8 cellular contexts compared by ENCODE assay signal in the genomic region with DNA sequence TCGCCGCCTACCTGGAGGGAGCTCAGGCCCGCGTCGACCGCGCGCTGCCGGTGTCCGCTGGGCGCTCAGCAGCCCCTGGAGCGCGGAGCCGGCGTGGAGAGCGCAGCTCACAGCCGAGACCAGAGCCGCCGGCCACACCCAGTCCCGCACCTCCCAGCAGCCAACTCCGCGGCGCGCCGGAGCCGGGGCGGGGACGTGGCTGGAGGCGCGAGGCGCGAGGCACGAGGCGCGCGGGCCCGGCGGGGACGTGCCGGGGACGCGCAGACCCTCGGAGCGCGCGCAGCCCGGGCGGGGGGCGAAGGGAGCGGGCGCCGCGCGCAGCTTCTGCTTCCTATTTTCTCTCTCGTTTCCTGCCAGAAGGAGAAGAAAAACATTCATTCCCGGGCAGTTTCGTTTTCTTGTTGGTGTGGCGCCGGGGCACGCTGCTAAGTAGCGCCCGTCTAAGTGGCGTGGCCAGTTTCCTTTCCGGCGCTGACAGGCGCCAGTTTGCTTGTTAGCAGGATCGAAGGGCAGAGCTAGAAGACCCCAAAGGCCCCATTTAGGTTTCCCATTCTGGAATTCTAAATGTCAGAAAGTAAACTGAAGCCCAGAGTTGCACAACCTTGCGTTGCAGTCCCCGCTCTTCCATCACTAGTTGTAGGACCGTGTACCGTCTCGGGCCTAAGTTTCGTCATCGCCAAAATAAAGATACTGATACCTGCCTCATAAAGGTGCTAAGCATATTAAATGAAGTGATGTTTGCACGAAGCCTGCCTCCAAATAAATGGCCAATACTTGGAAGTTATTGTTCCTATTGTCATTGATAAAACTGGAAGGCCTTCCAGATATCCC. TPM values are rescaled to one million over a fixed set of nuclear protein-coding genes. Genes with fewer than 3 reads are reported as not detected.
DNase-seq lines count a peak whose midpoint lies in the region; ATAC-seq, FAIRE-seq and TF ChIP-seq lines count a peak whose summit lies in the region.

A gene (minus strand): TSS at position 136 of the 831 bp plus-strand sequence. CDS start 25,270 bp downstream, outside the sequence.

- TF ChIP-seq CTCF in GM12878 (IDR thresholded peaks at IDR 0.05 in 2 of 3, conservative IDR thresholded peaks at IDR 0.05 in 1 of 3; ENCODE audit: control insufficient read depth in 2 of 3, extremely low read depth in 1 of 3, insufficient read depth in 1 of 3, low read depth in 3 of 3, low read length in 3 of 3), result no peak
- no peak for TF ChIP-seq CTCF in hepatocyte (IDR thresholded peaks at IDR 0.05; ENCODE audit: poor library complexity)

- TF ChIP-seq POLR2A in GM12878 (IDR thresholded peaks at IDR 0.05; ENCODE audit: low read depth, low read length), result peak; percentile 61

- no peak for TF ChIP-seq EP300 in GM12878 (IDR thresholded peaks at IDR 0.05; ENCODE audit: borderline replicate concordance in 1 of 2, control insufficient read depth in 1 of 2, low read depth in 2 of 2, low read length in 2 of 2)

- CTCF ChIA-PET in GM12878 (lab: Yijun Ruan, JAX), result no interaction called here

- no peaks in the 10 kb centered on the region for H3K9me3 ChIP-seq in GM12878 (replicated peaks; ENCODE audit: control insufficient read depth, insufficient read depth, low read length)
- no peaks in the 10 kb centered on the region for H3K9me3 ChIP-seq in hepatocyte (ENCODE audit: low read depth)

- DNase-seq in NCI-H1105 treated with DMSO at 0.1 percent for 48 hours (lab: John Stamatoyannopoulos, UW) (peak; percentile 82), SW 1271 (lab: John Stamatoyannopoulos, UW) (peak; percentile 63 to 79), GM12878 (ENCODE audit: low read depth, low spot score) (no peak), hepatocyte (ENCODE audit: low spot score) (peak; percentile 91), putamen (ENCODE audit: low spot score) (peak; percentile 52), NK-92 (lab: John Stamatoyannopoulos, UW; ENCODE audit: unreplicated experiment) (no peak)

- peak within 1 kb of the TSS; percentile 70 for H3K4me3 ChIP-seq in GM12878
- peak within 1 kb of the TSS; percentile 57 for H3K4me3 ChIP-seq in hepatocyte

- in situ Hi-C loops in GM12878 (cut with MboI), result no loop called here

- H3K27ac ChIP-seq in GM12878 (ENCODE audit: control insufficient read depth, insufficient read depth) (no peak within 1 kb of the TSS), hepatocyte (peak within 1 kb of the TSS; percentile 96)

- TF ChIP-seq RAD21 in GM12878 (IDR thresholded peaks at IDR 0.05; ENCODE audit: insufficient read depth, low read depth, low read length), result no peak

- FAIRE-seq in GM12878 (lab: Jason Lieb, UNC), result no peak

- SMC1A ChIA-PET in GM12878 (lab: Charles Lee; ENCODE audit: uncharacterized antibody, unreplicated experiment), result no interaction called here

- no peaks in the 10 kb centered on the region; the same call in 1 of the 2 replicates for H3K4me1 ChIP-seq in GM12878 (ENCODE audit: control insufficient read depth, insufficient read depth, low read length)
- no peaks in the 10 kb centered on the region for H3K4me1 ChIP-seq in hepatocyte (ENCODE audit: insufficient read depth)

- H2AFZ ChIP-seq in GM12878 (ENCODE audit: control insufficient read depth, low read depth, low read length) (peak within 1 kb of the TSS; percentile 77), hepatocyte (peak within 1 kb of the TSS; percentile 90)

- no peaks in the 10 kb centered on the region for H4K20me1 ChIP-seq in GM12878 (ENCODE audit: control insufficient read depth, insufficient read depth)
- no peaks in the 10 kb centered on the region for H4K20me1 ChIP-seq in hepatocyte (ENCODE audit: insufficient read depth, poor library complexity, severe bottlenecking)

- H3K79me2 ChIP-seq in GM12878 (ENCODE audit: control insufficient read depth, insufficient read depth, low read length), result no peaks in the 10 kb centered on the region
- H3K79me2 ChIP-seq in hepatocyte, result peaks cover 34% of the 10 kb centered on the region

- H3K4me2 ChIP-seq in GM12878 (ENCODE audit: control insufficient read depth, insufficient read depth), result peak within 1 kb of the TSS; percentile 88
- H3K4me2 ChIP-seq in hepatocyte, result peak within 1 kb of the TSS; percentile 89

- H3K9ac ChIP-seq in GM12878 (ENCODE audit: control insufficient read depth, insufficient read depth, low read length), result peak within 1 kb of the TSS; percentile 73; the same call in 1 of the 2 replicates

- POLR2A ChIA-PET in GM12878 (lab: Charles Lee), result no interaction called here

- ATAC-seq in GM18498 (IDR thresholded peaks at IDR 0.05; ENCODE audit: unreplicated experiment) (peak; percentile 83), HG02763 (IDR thresholded peaks at IDR 0.05; ENCODE audit: unreplicated experiment) (peak; percentile 92), GM12878 (peak; percentile 84)

- 13% methylated on average over 52 of the region's 75 CpGs for WGBS in GM12878 (ENCODE audit: insufficient coverage, insufficient replicate concordance, low lambda C conversion rate, missing lambda C conversion rate)
- WGBS in hepatocyte (ENCODE audit: low lambda C conversion rate, missing lambda C conversion rate), result 2% methylated on average over 62 of the region's 75 CpGs

- H3K36me3 ChIP-seq in GM12878 (ENCODE audit: control insufficient read depth in 2 of 2, insufficient read depth in 2 of 2, low read length in 1 of 2), result no peaks in the 10 kb centered on the region
- H3K36me3 ChIP-seq in hepatocyte (replicated peaks; ENCODE audit: insufficient read depth, low read depth), result no peaks in the 10 kb centered on the region

- H3K9me2 ChIP-seq in hepatocyte (replicated peaks; ENCODE audit: insufficient read depth), result no peaks in the 10 kb centered on the region

- RAD21 ChIA-PET in GM12878 (lab: Charles Lee; ENCODE audit: unreplicated experiment), result no interaction called here

- no TSS peak for BruUV-seq in GM12878 (replicated peaks; lab: Mats Ljungman, UMichigan)

- H3K27me3 ChIP-seq in GM12878 (replicated peaks in 1 of 2; ENCODE audit: control insufficient read depth in 2 of 2, insufficient read depth in 2 of 2, low read length in 1 of 2) (peaks cover 0 to 10% of the 10 kb centered on the region in 2 experiments; a peak in 1 of 4 replicates), hepatocyte (peaks cover 11% of the 10 kb centered on the region)

- intact Hi-C loops in GM12878 (cut with micrococcal nuclease; ENCODE audit: unreplicated experiment), result no loop called here

TF ChIP-seq in GM12878, 131 proteins besides CTCF, POLR2A, EP300 and RAD21:
- TF ChIP-seq LARP7 (IDR thresholded peaks at IDR 0.05), result peak; percentile 74; the same call in 1 of the 2 replicates
- TF ChIP-seq BHLHE40 (IDR thresholded peaks at IDR 0.05; ENCODE audit: borderline replicate concordance in 1 of 2, low read depth in 2 of 2, low read length in 1 of 2), result peak in 1 of 2 experiments; percentile 59; a peak in 2 of 4 replicates
- TF ChIP-seq, protein P1, sequence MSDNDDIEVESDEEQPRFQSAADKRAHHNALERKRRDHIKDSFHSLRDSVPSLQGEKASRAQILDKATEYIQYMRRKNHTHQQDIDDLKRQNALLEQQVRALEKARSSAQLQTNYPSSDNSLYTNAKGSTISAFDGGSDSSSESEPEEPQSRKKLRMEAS (IDR thresholded peaks at IDR 0.05; ENCODE audit: low read depth, low read length), result peak; percentile 66; the same call in 1 of the 2 replicates
- 0 out of 2 replicates have a peak, but pooled peaks have one; percentile 4 for TF ChIP-seq YY1 (IDR thresholded peaks at IDR 0.05; ENCODE audit: low read depth, low read length)
- TF ChIP-seq ZNF24 (IDR thresholded peaks at IDR 0.05), result no peak
- peak; percentile 93 for TF ChIP-seq HDAC6 (IDR thresholded peaks at IDR 0.05; ENCODE audit: unreplicated experiment)
- TF ChIP-seq, protein P2, sequence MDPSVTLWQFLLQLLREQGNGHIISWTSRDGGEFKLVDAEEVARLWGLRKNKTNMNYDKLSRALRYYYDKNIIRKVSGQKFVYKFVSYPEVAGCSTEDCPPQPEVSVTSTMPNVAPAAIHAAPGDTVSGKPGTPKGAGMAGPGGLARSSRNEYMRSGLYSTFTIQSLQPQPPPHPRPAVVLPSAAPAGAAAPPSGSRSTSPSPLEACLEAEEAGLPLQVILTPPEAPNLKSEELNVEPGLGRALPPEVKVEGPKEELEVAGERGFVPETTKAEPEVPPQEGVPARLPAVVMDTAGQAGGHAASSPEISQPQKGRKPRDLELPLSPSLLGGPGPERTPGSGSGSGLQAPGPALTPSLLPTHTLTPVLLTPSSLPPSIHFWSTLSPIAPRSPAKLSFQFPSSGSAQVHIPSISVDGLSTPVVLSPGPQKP (IDR thresholded peaks at IDR 0.05; ENCODE audit: low read depth, low read length), result no peak
- TF ChIP-seq IKZF1 (conservative IDR thresholded peaks at IDR 0.05), result peak; percentile 65
- TF ChIP-seq GATAD2B (conservative IDR thresholded peaks at IDR 0.05; ENCODE audit: low read depth), result peak; percentile 70; the same call in 1 of the 2 replicates
- TF ChIP-seq SMAD5 (IDR thresholded peaks at IDR 0.05; ENCODE audit: low read depth), result no peak

RNA-seq across cellular contexts. Expression of the gene that starts here (rescaled TPM):
- 0.31 and 0.51 TPM in 2 replicates for total RNA-seq in GM12878 (2013; cell fraction: nucleolus; rRNA removed)
- total RNA-seq in GM12878 (2014; rRNA removed) (1.9 and 3.0 TPM in 2 replicates), GM12878 (2014; rRNA removed; fragmentation: Illumina TruSeq; extraction: Trizol) (2.3 and 3.4 TPM in 2 replicates), GM12878 (2021) (2.4 and 3.1 TPM in 2 replicates), hepatocyte (23.2 and 26.0 TPM in 2 replicates)
- 0.94 TPM for polyA plus RNA-seq in GM12878 (2011; ENCODE audit: low read depth)
- polyA plus RNA-seq in GM12878 (2011; rRNA removed) (0.14 and 0.20 TPM in 2 replicates), GM12878 (2014; fragmentation: Illumina TruSeq; extraction: Trizol) (2.1 and 2.6 TPM in 2 replicates), GM12878 (2014; fragmentation: Nextera tagmentation; extraction: Ambion mirVana) (1 to 10 TPM in 1 of 2 experiments, under 1 TPM in 1; 0.91 to 1.0 TPM), GM12878 (2014; rRNA removed) (1.6 and 1.7 TPM in 2 replicates), GM12878 (2016; fragmentation: Nextera tagmentation; extraction: Ambion mirVana) (1 to 10 TPM; 1.3 to 2.6 TPM), hepatocyte (8.5 and 9.0 TPM in 2 replicates)
- polyA plus RNA-seq in GM12878 (2011; cell fraction: cytosol; rRNA removed), result 0.03 TPM in 2 replicates
- 0.03 TPM in 1 of 2 replicates, not detected in the other for polyA plus RNA-seq in GM12878 (2011; cell fraction: nucleus; rRNA removed)
- polyA plus RNA-seq in GM12878 (2012), result 1.7 and 1.8 TPM in 2 replicates
- polyA minus RNA-seq in GM12878 (2011; rRNA and poly(A)+ RNA removed), result 0.36 TPM in 1 of 2 replicates, not detected in the other
- polyA minus RNA-seq in GM12878 (2011; cell fraction: cytosol; rRNA and poly(A)+ RNA removed), result 2.1 TPM in 1 of 2 replicates, not detected in the other
- 0.12 and 0.19 TPM in 2 replicates for polyA minus RNA-seq in GM12878 (2011; cell fraction: nucleus; rRNA and poly(A)+ RNA removed)

Comparison
In these comparisons a context has a peak if more than half of its experiments do, and no peak if none do; other contexts are left out.
1. DNase-seq: peak in NCI-H1105 treated with DMSO at 0.1 percent for 48 hours (single experiment), SW 1271 (2 of 2), hepatocyte (single experiment) and putamen (single experiment); none in GM12878 (single experiment) and NK-92 (single experiment).
2. Peak in every context shown above with its lines, with median percentiles within 50 percentile points of each other: ATAC-seq.